ENCODE assay signal across 1 cellular context in genomic region chr21:18387994-18388393, GRCh38.
TF ChIP-seq lines count a peak whose summit lies in the region.

No MANE protein-coding gene starts in this region.

TF ChIP-seq in SK-N-SH treated with all-trans-retinoic acid at 6 μM for 48 hours, 23 proteins besides CTCF, POLR2A, EP300 and RAD21 (continued from another document):
- TF ChIP-seq POU6F1 (CRISPR knock-in tag; IDR thresholded peaks at IDR 0.05; ENCODE audit: borderline replicate concordance, low read depth) (no peak), ESRRG (CRISPR knock-in tag; IDR thresholded peaks at IDR 0.05) (no peak), ZFP30 (CRISPR knock-in tag; IDR thresholded peaks at IDR 0.05) (no peak), ZNF70 (CRISPR knock-in tag; IDR thresholded peaks at IDR 0.05) (no peak)
TF ChIP-seq in SK-N-SH treated with all-trans-retinoic acid at 6 μM for 48 hours: peak in this region for 0.
